19 cellular contexts compared by ENCODE assay signal in genomic region chr11:83014951-83015350, GRCh38. TPM values are rescaled to one million over a fixed set of nuclear protein-coding genes. Genes with fewer than 3 reads are reported as not detected.
DNase-seq lines count a peak whose midpoint lies in the region; ATAC-seq and TF ChIP-seq lines count a peak whose summit lies in the region.
"Had no signal": no experiment of that assay in that cellular context is flagged by ENCODE, and none has a peak within 500 bp of the region (broad histone marks: within the 10 kb centered on the region; RNA-seq: fewer than 3 reads in every experiment).

No MANE protein-coding gene starts in this region.

- no peak overlapping the region for H3K9ac ChIP-seq in BLaER1 treated with 17β-estradiol and CSF1 and Interleukin-3, amounts not matched to agents 10 nM and 100 nM
- no peak overlapping the region for H3K9ac ChIP-seq in H9 (ENCODE audit: extremely low read depth, insufficient read length, low read length)

- peaks cover 0 to 9% (median 0%) of the 10 kb centered on the region in 10 experiments; a peak in 6 of 20 replicates for H3K4me1 ChIP-seq in BLaER1 treated with 17β-estradiol and CSF1 and Interleukin-3, amounts not matched to agents 10 nM and 100 nM
- no peaks in the 10 kb centered on the region for H3K4me1 ChIP-seq in H9 (ENCODE audit: insufficient read depth, low read length)
- H3K4me1 ChIP-seq: Peyer's patch had no signal

- H3K23me2 ChIP-seq in H9 (ENCODE audit: insufficient read length, low read depth, low read length, poor library complexity, severe bottlenecking) = no peaks in the 10 kb centered on the region

- H4K5ac ChIP-seq in H9 (ENCODE audit: insufficient read length, low read depth, low read length) = no peak overlapping the region

- no peak overlapping the region for H3T11ph ChIP-seq in H9 (ENCODE audit: low read length)

- H3K36me3 Mint-ChIP-seq in IgD-negative memory B cell (peaks cover 9% of the 10 kb centered on the region), osteocyte (ENCODE audit: unreplicated experiment) (peaks cover 9% of the 10 kb centered on the region), H9 (ENCODE audit: insufficient read depth in 1 of 3, low read depth in 3 of 3) (no peaks in the 10 kb centered on the region)
- no peaks in the 10 kb centered on the region for H3K36me3 Mint-ChIP-seq in activated T-helper 17 cell treated with anti-CD3 and anti-CD28 coated beads, Interleukin-2, amount 50 U/mL, for 72 hours (ENCODE audit: low read depth)

- no peak overlapping the region for H3K4ac ChIP-seq in H9 (ENCODE audit: low read depth, low read length)

- H2BK15ac ChIP-seq in H9 (ENCODE audit: low read depth, low read length) = no peak overlapping the region

- no peak overlapping the region for H3K27ac ChIP-seq in BLaER1 treated with 17β-estradiol and CSF1 and Interleukin-3, amounts not matched to agents 10 nM and 100 nM
- no peak overlapping the region for H3K27ac ChIP-seq in H9 (ENCODE audit: insufficient read length, low read depth, low read length)
- H3K27ac ChIP-seq: Peyer's patch had no signal

- H3K4me3 Mint-ChIP-seq in IgD-negative memory B cell (peak overlapping the region in 1 of 4 donors; percentile 2), osteocyte (ENCODE audit: unreplicated experiment) (no peak overlapping the region), H9 (no peak overlapping the region)
- no peak overlapping the region for H3K4me3 Mint-ChIP-seq in activated T-helper 17 cell treated with anti-CD3 and anti-CD28 coated beads, Interleukin-2, amount 50 U/mL, for 72 hours
- H3K4me3 Mint-ChIP-seq: CD8-positive, alpha-beta T cell; HFFc6 had no signal

- H2BK20ac ChIP-seq in H9 (ENCODE audit: low read depth, low read length, poor library complexity, severe bottlenecking) = no peak overlapping the region

- H4K8ac ChIP-seq in H9 (replicated peaks; ENCODE audit: insufficient read length, low read depth, low read length) = no peak overlapping the region

- H2AK5ac ChIP-seq in H9 (ENCODE audit: insufficient read length, low read length) = no peak overlapping the region

- H4K91ac ChIP-seq in H9 (ENCODE audit: insufficient read length, low read depth, low read length) = no peak overlapping the region

- no peaks in the 10 kb centered on the region for H3K79me2 ChIP-seq in H9 (ENCODE audit: insufficient read depth, low read length)

- no CpG with 5 or more reads among the region's 1 CpG for whole genome bisulfite sequencing in H9 (ENCODE audit: extremely low coverage, insufficient read length, low lambda C conversion rate)

- H2BK12ac ChIP-seq in H9 (ENCODE audit: insufficient read length, low read depth, low read length) = no peak overlapping the region

- no peaks in the 10 kb centered on the region for H3K36me3 ChIP-seq in BLaER1 treated with 17β-estradiol and CSF1 and Interleukin-3, amounts not matched to agents 10 nM and 100 nM
- H3K36me3 ChIP-seq: MG63, Peyer's patch had no signal

- H3K56ac ChIP-seq in H9 (ENCODE audit: insufficient read length, low read depth, low read length) = no peak overlapping the region

- H3K27me3 ChIP-seq in BLaER1 treated with 17β-estradiol and CSF1 and Interleukin-3, amounts not matched to agents 10 nM and 100 nM = no peaks in the 10 kb centered on the region
- no peaks in the 10 kb centered on the region for H3K27me3 ChIP-seq in H9 (ENCODE audit: insufficient read depth, low read length)
- H3K27me3 ChIP-seq: MG63, Peyer's patch had no signal

- no peaks in the 10 kb centered on the region for H4K20me1 ChIP-seq in BLaER1 treated with 17β-estradiol and CSF1 and Interleukin-3, amounts not matched to agents 10 nM and 100 nM
- no peaks in the 10 kb centered on the region for H4K20me1 ChIP-seq in H9 (ENCODE audit: control insufficient read depth, insufficient read depth, insufficient read length)

- peak overlapping the region; percentile 12 to 89 (median 67) for H3K27ac Mint-ChIP-seq in IgD-negative memory B cell
- peak overlapping the region; percentile 7 for H3K27ac Mint-ChIP-seq in activated T-helper 17 cell treated with anti-CD3 and anti-CD28 coated beads, Interleukin-2, amount 50 U/mL, for 72 hours
- peak overlapping the region; percentile 17 for H3K27ac Mint-ChIP-seq in osteocyte (ENCODE audit: unreplicated experiment)
- H3K27ac Mint-ChIP-seq in H9 = no peak overlapping the region
- H3K27ac Mint-ChIP-seq: CD8-positive, alpha-beta T cell; HFFc6 had no signal

- no peaks in the 10 kb centered on the region for H3K79me1 ChIP-seq in H9 (ENCODE audit: insufficient read depth, low read depth, low read length, poor library complexity, severe bottlenecking)

- no peak overlapping the region for H3K14ac ChIP-seq in H9 (ENCODE audit: insufficient read depth, low read length)

- no peak overlapping the region for H3K18ac ChIP-seq in H9 (ENCODE audit: insufficient read length, low read depth, low read length)

- DNase-seq in osteocyte (ENCODE audit: extremely low spot score, unreplicated experiment) (no peak), amniotic stem cell (lab: John Stamatoyannopoulos, UW) (no peak), H9 (no peak)
- DNase-seq in stimulated activated CD4-positive, alpha-beta T cell treated with anti-CD3 and anti-CD28 coated beads, Interleukin-1b, Interleukin-23, amount 100 ng/mL, for 48 hours = no peak
- no peak for DNase-seq in stimulated activated CD4-positive, alpha-beta T cell treated with anti-CD3 and anti-CD28 coated beads, Interleukin-12 subunit alpha, Interleukin-12 subunit beta, amount 100 ng/mL, for 4 hours
- DNase-seq: CD8-positive, alpha-beta T cell; DMS53; HFFc6; MG63; NCI-H1048; NCI-H1436 treated with DMSO at 0.1 percent for 48 hours; NCI-H2029; NCI-H345; NCI-H524 treated with DMSO at 0.1 percent for 48 hours; Peyer's patch had no signal

- peaks cover 0 to 2% (median 0%) of the 10 kb centered on the region in 11 experiments; a peak in 3 of 22 replicates for H3K9me3 ChIP-seq in BLaER1 treated with 17β-estradiol and CSF1 and Interleukin-3, amounts not matched to agents 10 nM and 100 nM (replicated peaks in 1 of 11)
- H3K9me3 ChIP-seq in H9 (ENCODE audit: control insufficient read depth, low read depth, low read length) = no peaks in the 10 kb centered on the region
- H3K9me3 ChIP-seq: MG63, Peyer's patch had no signal

- no peak overlapping the region for H2AFZ ChIP-seq in H9 (ENCODE audit: low read length)

- no peak for TF ChIP-seq CTCF in osteocyte (IDR thresholded peaks at IDR 0.05)
- no peak for TF ChIP-seq CTCF in H9 (conservative IDR thresholded peaks at IDR 0.05)

- peak overlapping the region in 6 of 11 experiments; percentile 13 to 46 (median 35); a peak in 8 of 22 replicates for H3K4me2 ChIP-seq in BLaER1 treated with 17β-estradiol and CSF1 and Interleukin-3, amounts not matched to agents 10 nM and 100 nM
- H3K4me2 ChIP-seq in H9 (ENCODE audit: insufficient read depth, insufficient read length, low read length) = no peak overlapping the region

- no peak for ATAC-seq in activated T-helper 17 cell treated with anti-CD3 and anti-CD28 coated beads, Interleukin-2, amount 50 U/mL, for 72 hours (replicated peaks)
- ATAC-seq: CD8-positive, alpha-beta T cell; Right ventricle myocardium inferior had no signal

- H3K4me1 Mint-ChIP-seq in IgD-negative memory B cell = peaks cover 52 to 60% (median 59%) of the 10 kb centered on the region in 3 donors
- H3K4me1 Mint-ChIP-seq in activated T-helper 17 cell treated with anti-CD3 and anti-CD28 coated beads, Interleukin-2, amount 50 U/mL, for 72 hours = peaks cover 12% of the 10 kb centered on the region
- H3K4me1 Mint-ChIP-seq in osteocyte (ENCODE audit: unreplicated experiment) = peaks cover 70% of the 10 kb centered on the region
- 0 out of 4 replicates have a peak, but pooled peaks cover 0 to 2% of the 10 kb centered on the region in 2 experiments for H3K4me1 Mint-ChIP-seq in H9

- H3K9me3 Mint-ChIP-seq in IgD-negative memory B cell (peaks cover 0 to 4% (median 0%) of the 10 kb centered on the region in 3 donors), osteocyte (ENCODE audit: unreplicated experiment) (peaks cover 5% of the 10 kb centered on the region), H9 (no peaks in the 10 kb centered on the region; a peak in 1 of 5 replicates)
- peaks cover 7% of the 10 kb centered on the region for H3K9me3 Mint-ChIP-seq in activated T-helper 17 cell treated with anti-CD3 and anti-CD28 coated beads, Interleukin-2, amount 50 U/mL, for 72 hours
- H3K9me3 Mint-ChIP-seq: CD8-positive, alpha-beta T cell; HFFc6 had no signal

- H3K23ac ChIP-seq in H9 (ENCODE audit: insufficient read length, low read depth, low read length) = no peak overlapping the region

- no peak overlapping the region for H3K4me3 ChIP-seq in BLaER1 treated with 17β-estradiol and CSF1 and Interleukin-3, amounts not matched to agents 10 nM and 100 nM
- H3K4me3 ChIP-seq: MG63, Peyer's patch had no signal

- no peak overlapping the region for H2BK5ac ChIP-seq in H9 (ENCODE audit: insufficient read length, low read length)

- H3K27me3 Mint-ChIP-seq in IgD-negative memory B cell (no peaks in the 10 kb centered on the region), osteocyte (ENCODE audit: unreplicated experiment) (no peaks in the 10 kb centered on the region), H9 (ENCODE audit: low read depth) (no peaks in the 10 kb centered on the region)
- no peaks in the 10 kb centered on the region for H3K27me3 Mint-ChIP-seq in activated T-helper 17 cell treated with anti-CD3 and anti-CD28 coated beads, Interleukin-2, amount 50 U/mL, for 72 hours

- H2BK120ac ChIP-seq in H9 (ENCODE audit: low read depth, low read length, poor library complexity, severe bottlenecking) = no peak overlapping the region

RNA-seq across cellular contexts. Expression of gene RAB30, which starts 56.7 kb away (rescaled TPM):
- 39.4 TPM for polyA plus RNA-seq in IgD-negative memory B cell
- 1 to 10 TPM; 7.0 to 8.7 TPM for total RNA-seq in activated T-helper 17 cell treated with anti-CD3 and anti-CD28 coated beads, Interleukin-2, amount 50 U/mL, for 72 hours
- 73.8 and 79.7 TPM in 2 replicates for total RNA-seq in osteocyte
- 4.8 and 5.7 TPM in 2 replicates for total RNA-seq in H9 (2021)

Comparison
In these comparisons a context has a peak if more than half of its experiments do, and no peak if none do; other contexts are left out.
1. H3K27ac Mint-ChIP-seq: peak in IgD-negative memory B cell (3 of 3), activated T-helper 17 cell treated with anti-CD3 and anti-CD28 coated beads, Interleukin-2, amount 50 U/mL, for 72 hours (single experiment) and osteocyte (single experiment); none in H9 (0 of 3).